4 cellular contexts compared by ENCODE assay signal in genomic region chr5:76998251-76998650, GRCh38. TPM values are rescaled to one million over a fixed set of nuclear protein-coding genes. Genes with fewer than 3 reads are reported as not detected.
"Had no signal": no experiment of that assay in that cellular context is flagged by ENCODE, and none has a peak within 500 bp of the region (broad histone marks: within the 10 kb centered on the region; RNA-seq: fewer than 3 reads in every experiment).

No MANE protein-coding gene starts in this region.

RNA-seq across cellular contexts. Expression of gene CRHBP, which starts 45.4 kb away (rescaled TPM):
- total RNA-seq: HepG2, HT-29, IMR-90 had no signal
- polyA plus RNA-seq: HepG2, IgD-negative memory B cell had no signal
